Comparison of ENCODE assay signal across 11 cellular contexts in genomic region chr1:1371354-1371740, GRCh38. TPM values are rescaled to one million over a fixed set of nuclear protein-coding genes. Genes with fewer than 3 reads are reported as not detected.
DNase-seq lines count a peak whose midpoint lies in the region; ATAC-seq, FAIRE-seq and TF ChIP-seq lines count a peak whose summit lies in the region.
"Had no signal": no experiment of that assay in that cellular context is flagged by ENCODE, and none has a peak within 500 bp of the region (broad histone marks: within the 10 kb centered on the region; RNA-seq: fewer than 3 reads in every experiment).

No MANE protein-coding gene starts in this region.

- H3K36me3 Mint-ChIP-seq in activated T-helper 1 cell treated with anti-CD3 and anti-CD28 coated beads, Interleukin-12 subunit alpha, Interleukin-12 subunit beta, Interleukin-2, Interleukin-4 antibody, amounts not matched to agents 30 ng/mL and 10 ng/mL and 1 ng/mL, durations not matched to agents 14 hours and 24 hours and 36 hours (ENCODE audit: low read depth) = peaks cover 8% of the 10 kb centered on the region
- H3K36me3 Mint-ChIP-seq in naive thymus-derived CD4-positive, alpha-beta T cell = peaks cover 0 to 5% (median 0%) of the 10 kb centered on the region in 5 donors
- H3K36me3 Mint-ChIP-seq in neural progenitor cell = no peaks in the 10 kb centered on the region

- H3K4me1 Mint-ChIP-seq in activated T-helper 1 cell treated with anti-CD3 and anti-CD28 coated beads, Interleukin-12 subunit alpha, Interleukin-12 subunit beta, Interleukin-2, Interleukin-4 antibody, amounts not matched to agents 30 ng/mL and 10 ng/mL and 1 ng/mL, durations not matched to agents 14 hours and 24 hours and 36 hours (ENCODE audit: low read depth) = peaks cover 11% of the 10 kb centered on the region
- H3K4me1 Mint-ChIP-seq in naive thymus-derived CD4-positive, alpha-beta T cell = peaks cover 0 to 39% (median 23%) of the 10 kb centered on the region in 7 donors
- H3K4me1 Mint-ChIP-seq in neural progenitor cell = peaks cover 10% of the 10 kb centered on the region

- H3K9ac ChIP-seq in neural progenitor cell = no peak overlapping the region

- H3K4me3 Mint-ChIP-seq in activated T-helper 1 cell treated with anti-CD3 and anti-CD28 coated beads, Interleukin-12 subunit alpha, Interleukin-12 subunit beta, Interleukin-2, Interleukin-4 antibody, amounts not matched to agents 30 ng/mL and 10 ng/mL and 1 ng/mL, durations not matched to agents 14 hours and 24 hours and 36 hours = peak overlapping the region; percentile 45
- peak overlapping the region; percentile 21 to 91 (median 64) for H3K4me3 Mint-ChIP-seq in naive thymus-derived CD4-positive, alpha-beta T cell
- H3K4me3 Mint-ChIP-seq in neural progenitor cell = no peak overlapping the region

- peaks cover 0 to 11% (median 4%) of the 10 kb centered on the region in 3 experiments for H3K36me3 ChIP-seq in naive thymus-derived CD4-positive, alpha-beta T cell (ENCODE audit: control insufficient read depth in 2 of 3, insufficient read depth in 3 of 3, low read length in 3 of 3)
- no peaks in the 10 kb centered on the region for H3K36me3 ChIP-seq in neural progenitor cell

- ATAC-seq in naive thymus-derived CD4-positive, alpha-beta T cell = peak; percentile 78
- no peak for ATAC-seq in GM21367 (IDR thresholded peaks at IDR 0.05; ENCODE audit: unreplicated experiment)

- peak overlapping the region; percentile 33 for H3K4me3 ChIP-seq in naive thymus-derived CD4-positive, alpha-beta T cell (ENCODE audit: low read length)
- no peak overlapping the region for H3K4me3 ChIP-seq in neural progenitor cell

- TF ChIP-seq CTCF in neural progenitor cell (IDR thresholded peaks at IDR 0.05) = no peak

- CTCF ChIA-PET in naive thymus-derived CD4-positive, alpha-beta T cell (lab: Charles Lee) = interaction anchor here (1.0 to 1.8 kb wide), 6 partner anchors 19 to 250 kb away, joined by 3 to 7 read pairs (median 5); partner anchors contain the start of genes CCNL2 and TAS1R3

- peak; percentile 29 for TF ChIP-seq POLR2A in GM19099 (IDR thresholded peaks at IDR 0.05; ENCODE audit: extremely low read depth, insufficient read length, low read depth)

- H3K27me3 ChIP-seq in naive thymus-derived CD4-positive, alpha-beta T cell (ENCODE audit: control insufficient read depth in 2 of 2, insufficient read depth in 2 of 2, low read length in 2 of 2) = no peaks in the 10 kb centered on the region
- H3K27me3 ChIP-seq in neural progenitor cell = no peaks in the 10 kb centered on the region

- no peak overlapping the region for H3K27ac Mint-ChIP-seq in activated T-helper 1 cell treated with anti-CD3 and anti-CD28 coated beads, Interleukin-12 subunit alpha, Interleukin-12 subunit beta, Interleukin-2, Interleukin-4 antibody, amounts not matched to agents 30 ng/mL and 10 ng/mL and 1 ng/mL, durations not matched to agents 14 hours and 24 hours and 36 hours
- H3K27ac Mint-ChIP-seq in naive thymus-derived CD4-positive, alpha-beta T cell = peak overlapping the region in 8 of 9 donors; percentile 31 to 88 (median 84)
- no peak overlapping the region for H3K27ac Mint-ChIP-seq in neural progenitor cell

- peaks cover 18% of the 10 kb centered on the region for H3F3A ChIP-seq in neural progenitor cell (ENCODE audit: low read depth)

- H3K4me1 ChIP-seq in naive thymus-derived CD4-positive, alpha-beta T cell (ENCODE audit: control insufficient read depth in 2 of 2, insufficient read depth in 2 of 2, low read length in 2 of 2) = peaks cover 18 to 35% of the 10 kb centered on the region in 2 donors
- peaks cover 7% of the 10 kb centered on the region for H3K4me1 ChIP-seq in neural progenitor cell

- no peak overlapping the region for H2AFZ ChIP-seq in neural progenitor cell (replicated peaks)

- H3K79me2 ChIP-seq in neural progenitor cell (ENCODE audit: low read depth) = peaks cover 17% of the 10 kb centered on the region

- H3K9me3 ChIP-seq in naive thymus-derived CD4-positive, alpha-beta T cell (ENCODE audit: control insufficient read depth in 2 of 3, low read length in 3 of 3) = peaks cover 0 to 6% (median 0%) of the 10 kb centered on the region in 3 experiments
- H3K9me3 ChIP-seq in neural progenitor cell (ENCODE audit: low read depth) = no peaks in the 10 kb centered on the region

- no peaks in the 10 kb centered on the region for H3K9me3 Mint-ChIP-seq in activated T-helper 1 cell treated with anti-CD3 and anti-CD28 coated beads, Interleukin-12 subunit alpha, Interleukin-12 subunit beta, Interleukin-2, Interleukin-4 antibody, amounts not matched to agents 30 ng/mL and 10 ng/mL and 1 ng/mL, durations not matched to agents 14 hours and 24 hours and 36 hours
- H3K9me3 Mint-ChIP-seq in naive thymus-derived CD4-positive, alpha-beta T cell = no peaks in the 10 kb centered on the region
- H3K9me3 Mint-ChIP-seq in neural progenitor cell = no peaks in the 10 kb centered on the region

- no peak for FAIRE-seq in RCC 7860 (lab: Jason Lieb, UNC)

- POLR2A ChIA-PET in naive thymus-derived CD4-positive, alpha-beta T cell (lab: Charles Lee) = interaction anchor here (1.1 to 2.8 kb wide), 7 partner anchors 13 to 66 kb away, joined by 3 to 13 read pairs (median 9); partner anchors contain the start of genes CCNL2, MRPL20 and MXRA8

- DNase-seq in OCI-M1 (lab: John Stamatoyannopoulos, UW) = peak; percentile 73
- peak; percentile 68 for DNase-seq in activated T-helper 1 cell treated with anti-CD3 and anti-CD28 coated beads, Interleukin-12 subunit alpha, Interleukin-12 subunit beta, Interleukin-2, Interleukin-4 antibody, amounts not matched to agents 30 ng/mL and 10 ng/mL and 1 ng/mL, durations not matched to agents 14 hours and 24 hours and 36 hours (ENCODE audit: low spot score)
- DNase-seq in naive thymus-derived CD4-positive, alpha-beta T cell = peak in 8 of 9 donors; percentile 57 to 91 (median 88)
- no peak for DNase-seq in RCC 7860 (ENCODE audit: low spot score)
- no peak for DNase-seq in neural progenitor cell (ENCODE audit: low spot score)
- no peak for DNase-seq in HT-29 (ENCODE audit: low spot score)
- DNase-seq: occipital lobe had no signal

- H4K20me1 ChIP-seq in neural progenitor cell (ENCODE audit: low read depth) = peaks cover 3% of the 10 kb centered on the region

- H3K27ac ChIP-seq in naive thymus-derived CD4-positive, alpha-beta T cell (ENCODE audit: low read depth, low read length) = peak overlapping the region; percentile 68
- H3K27ac ChIP-seq in neural progenitor cell = no peak overlapping the region

- H3K4me2 ChIP-seq in neural progenitor cell = no peak overlapping the region

- H3K27me3 Mint-ChIP-seq in activated T-helper 1 cell treated with anti-CD3 and anti-CD28 coated beads, Interleukin-12 subunit alpha, Interleukin-12 subunit beta, Interleukin-2, Interleukin-4 antibody, amounts not matched to agents 30 ng/mL and 10 ng/mL and 1 ng/mL, durations not matched to agents 14 hours and 24 hours and 36 hours (ENCODE audit: insufficient read depth) = peaks cover 2% of the 10 kb centered on the region
- H3K27me3 Mint-ChIP-seq in naive thymus-derived CD4-positive, alpha-beta T cell = peaks cover 0 to 2% (median 0%) of the 10 kb centered on the region in 5 donors
- no peaks in the 10 kb centered on the region for H3K27me3 Mint-ChIP-seq in neural progenitor cell (ENCODE audit: insufficient read depth, low read depth)

- intact Hi-C loops in activated T-helper 1 cell treated with anti-CD3 and anti-CD28 coated beads, Interleukin-12 subunit alpha, Interleukin-12 subunit beta, Interleukin-2, Interleukin-4 antibody, amounts not matched to agents 30 ng/mL and 10 ng/mL and 1 ng/mL, durations not matched to agents 14 hours and 24 hours and 36 hours (cut with micrococcal nuclease) = no loop called here
- intact Hi-C loops in naive thymus-derived CD4-positive, alpha-beta T cell (cut with micrococcal nuclease) = loop anchor here (1.0 to 10.0 kb wide), 3 partner anchors 12 to 357 kb away; partner anchors contain the start of genes DVL1 (in 1 of the 2) and ISG15 (in 1 of the 2)

RNA-seq across cellular contexts. Expression of gene AURKAIP1, which starts 3.7 kb away (rescaled TPM):
- total RNA-seq in activated T-helper 1 cell treated with anti-CD3 and anti-CD28 coated beads, Interleukin-12 subunit alpha, Interleukin-12 subunit beta, Interleukin-2, Interleukin-4 antibody, amounts not matched to agents 30 ng/mL and 10 ng/mL and 1 ng/mL, durations not matched to agents 14 hours and 24 hours and 36 hours = 147 and 148 TPM in 2 replicates
- 100 to 1,000 TPM in 1 of 5 experiments, 10 to 100 TPM in 4; 53.8 to 107 (median 64.5) TPM for total RNA-seq in naive thymus-derived CD4-positive, alpha-beta T cell
- polyA plus RNA-seq in naive thymus-derived CD4-positive, alpha-beta T cell = 100 to 1,000 TPM; 135 to 160 TPM
- total RNA-seq in neural progenitor cell (ENCODE audit: low replicate concordance) = 26.4 and 82.2 TPM in 2 replicates
- 377 and 383 TPM in 2 replicates for total RNA-seq in HT-29 (2014; rRNA removed; shearing (Covaris generic))

RNA-seq across cellular contexts. Expression of gene MXRA8, which starts 13.0 kb away (rescaled TPM):
- total RNA-seq in activated T-helper 1 cell treated with anti-CD3 and anti-CD28 coated beads, Interleukin-12 subunit alpha, Interleukin-12 subunit beta, Interleukin-2, Interleukin-4 antibody, amounts not matched to agents 30 ng/mL and 10 ng/mL and 1 ng/mL, durations not matched to agents 14 hours and 24 hours and 36 hours = 0.18 and 0.20 TPM in 2 replicates
- 1 to 10 TPM in 3 of 5 experiments, under 1 TPM in 2; 0.39 to 2.2 (median 1.0) TPM for total RNA-seq in naive thymus-derived CD4-positive, alpha-beta T cell
- under 1 TPM; 0.41 to 0.66 TPM for polyA plus RNA-seq in naive thymus-derived CD4-positive, alpha-beta T cell
- 6.8 and 24.0 TPM in 2 replicates for total RNA-seq in neural progenitor cell (ENCODE audit: low replicate concordance)
- not detected in 2 replicates for total RNA-seq in HT-29 (2014; rRNA removed; shearing (Covaris generic))
- total RNA-seq: dermis microvascular lymphatic vessel endothelial cell, MCF 10A had no signal

RNA-seq across cellular contexts. Expression of gene DVL1, which starts 22.1 kb away (rescaled TPM):
- total RNA-seq in activated T-helper 1 cell treated with anti-CD3 and anti-CD28 coated beads, Interleukin-12 subunit alpha, Interleukin-12 subunit beta, Interleukin-2, Interleukin-4 antibody, amounts not matched to agents 30 ng/mL and 10 ng/mL and 1 ng/mL, durations not matched to agents 14 hours and 24 hours and 36 hours = 66.5 and 72.2 TPM in 2 replicates
- total RNA-seq in naive thymus-derived CD4-positive, alpha-beta T cell = 10 to 100 TPM; 40.2 to 54.9 (median 45.9) TPM
- 1 to 10 TPM in 1 of 2 donors, under 1 TPM in 1; 0.78 to 1.1 TPM for polyA plus RNA-seq in naive thymus-derived CD4-positive, alpha-beta T cell
- total RNA-seq in neural progenitor cell (ENCODE audit: low replicate concordance) = 14.5 and 64.1 TPM in 2 replicates
- 246 and 269 TPM in 2 replicates for total RNA-seq in HT-29 (2014; rRNA removed; shearing (Covaris generic))

RNA-seq across cellular contexts. Expression of gene CCNL2, which starts 27.8 kb away (rescaled TPM):
- 138 and 139 TPM in 2 replicates for total RNA-seq in activated T-helper 1 cell treated with anti-CD3 and anti-CD28 coated beads, Interleukin-12 subunit alpha, Interleukin-12 subunit beta, Interleukin-2, Interleukin-4 antibody, amounts not matched to agents 30 ng/mL and 10 ng/mL and 1 ng/mL, durations not matched to agents 14 hours and 24 hours and 36 hours
- total RNA-seq in naive thymus-derived CD4-positive, alpha-beta T cell = 100 to 1,000 TPM; 130 to 403 (median 278) TPM
- 10 to 100 TPM; 16.3 to 38.3 TPM for polyA plus RNA-seq in naive thymus-derived CD4-positive, alpha-beta T cell
- total RNA-seq in neural progenitor cell (ENCODE audit: low replicate concordance) = 143 and 198 TPM in 2 replicates
- 200 and 243 TPM in 2 replicates for total RNA-seq in HT-29 (2014; rRNA removed; shearing (Covaris generic))

RNA-seq across cellular contexts. Expression of gene MRPL20, which starts 35.7 kb away (rescaled TPM):
- total RNA-seq in activated T-helper 1 cell treated with anti-CD3 and anti-CD28 coated beads, Interleukin-12 subunit alpha, Interleukin-12 subunit beta, Interleukin-2, Interleukin-4 antibody, amounts not matched to agents 30 ng/mL and 10 ng/mL and 1 ng/mL, durations not matched to agents 14 hours and 24 hours and 36 hours = 184 and 205 TPM in 2 replicates
- 100 to 1,000 TPM in 4 of 5 experiments, 10 to 100 TPM in 1; 91.2 to 135 (median 122) TPM for total RNA-seq in naive thymus-derived CD4-positive, alpha-beta T cell
- 100 to 1,000 TPM; 221 to 239 TPM for polyA plus RNA-seq in naive thymus-derived CD4-positive, alpha-beta T cell
- total RNA-seq in neural progenitor cell (ENCODE audit: low replicate concordance) = 89.0 and 96.1 TPM in 2 replicates
- 235 and 276 TPM in 2 replicates for total RNA-seq in HT-29 (2014; rRNA removed; shearing (Covaris generic))

Comparison
In these comparisons a context has a peak if more than half of its experiments do, and no peak if none do; other contexts are left out.
1. DNase-seq: peak in OCI-M1 (single experiment), activated T-helper 1 cell treated with anti-CD3 and anti-CD28 coated beads, Interleukin-12 subunit alpha, Interleukin-12 subunit beta, Interleukin-2, Interleukin-4 antibody, amounts not matched to agents 30 ng/mL and 10 ng/mL and 1 ng/mL, durations not matched to agents 14 hours and 24 hours and 36 hours (single experiment) and naive thymus-derived CD4-positive, alpha-beta T cell (8 of 9); none in RCC 7860 (single experiment), neural progenitor cell (single experiment) and HT-29 (single experiment).
2. H3K27ac Mint-ChIP-seq: peak in naive thymus-derived CD4-positive, alpha-beta T cell (8 of 9); none in activated T-helper 1 cell treated with anti-CD3 and anti-CD28 coated beads, Interleukin-12 subunit alpha, Interleukin-12 subunit beta, Interleukin-2, Interleukin-4 antibody, amounts not matched to agents 30 ng/mL and 10 ng/mL and 1 ng/mL, durations not matched to agents 14 hours and 24 hours and 36 hours (single experiment) and neural progenitor cell (single experiment).